28 cellular contexts compared by ENCODE assay signal in genomic region chr5:137400571-137400970, GRCh38.
"Had no signal": no experiment of that assay in that cellular context is flagged by ENCODE, and none has a peak within 500 bp of the region (broad histone marks: within the 10 kb centered on the region; RNA-seq: fewer than 3 reads in every experiment).

No MANE protein-coding gene starts in this region.

- H3K4me3 Mint-ChIP-seq: endodermal cell; mesothelial cell of epicardium; naive thymus-derived CD4-positive, alpha-beta T cell; nephron; neural progenitor cell; stimulated activated memory B cell treated with anti-CD40 and anti-IgM and Interleukin-4, amounts not matched to agents 10 μg/mL and 1 μg/mL and 100 μg/mL, for 72 hours; stimulated activated naive CD8-positive, alpha-beta T cell treated with anti-CD3 and anti-CD28 coated beads, Interleukin-15, Interleukin-2, amounts not matched to agents 100 ng/mL and 50 ng/mL, for 24 hours had no signal

- H3K9me3 Mint-ChIP-seq: endodermal cell; mesothelial cell of epicardium; naive thymus-derived CD4-positive, alpha-beta T cell; nephron; neural progenitor cell; stimulated activated memory B cell treated with anti-CD40 and anti-IgM and Interleukin-4, amounts not matched to agents 10 μg/mL and 1 μg/mL and 100 μg/mL, for 72 hours; stimulated activated naive CD8-positive, alpha-beta T cell treated with anti-CD3 and anti-CD28 coated beads, Interleukin-15, Interleukin-2, amounts not matched to agents 100 ng/mL and 50 ng/mL, for 24 hours had no signal

- H3K27me3 Mint-ChIP-seq: stimulated activated memory B cell treated with anti-CD40 and anti-IgM and Interleukin-4, amounts not matched to agents 10 μg/mL and 1 μg/mL and 100 μg/mL, for 72 hours had no signal

- H3K27ac ChIP-seq: epithelial cell of prostate, foreskin keratinocyte, gastroesophageal sphincter, heart right ventricle, left lung, neural progenitor cell, prostate gland, right atrium auricular region, sigmoid colon, skin epidermis, spleen, thoracic aorta, transverse colon, upper lobe of right lung, uterus had no signal

- H3K4me3 ChIP-seq: gastroesophageal sphincter, heart right ventricle, left lung, mucosa of descending colon, neural progenitor cell, prostate gland, right atrium auricular region, sigmoid colon, skin epidermis, spleen, thoracic aorta, transverse colon, upper lobe of right lung, uterus had no signal

- H3K9me3 ChIP-seq: gastroesophageal sphincter, heart right ventricle, left lung, mucosa of descending colon, prostate gland, right atrium auricular region, sigmoid colon, spleen, thoracic aorta, transverse colon, upper lobe of right lung, uterus had no signal

- DNase-seq: effector CD8-positive, alpha-beta T cell; endodermal cell; foreskin keratinocyte; glutamatergic neuron; heart right ventricle; hippocampal formation; left cardiac atrium; left lung; mesenchymal stem cell; mucosa of descending colon; naive thymus-derived CD4-positive, alpha-beta T cell; sigmoid colon; spleen; stimulated activated CD4-positive, alpha-beta T cell treated with anti-CD3 and anti-CD28 coated beads, Interleukin-4, amount 100 ng/mL, for 4 hours; transverse colon; upper lobe of right lung; uterus had no signal

- H3K36me3 ChIP-seq: gastroesophageal sphincter, heart right ventricle, left lung, neural progenitor cell, prostate gland, right atrium auricular region, sigmoid colon, spleen, thoracic aorta, transverse colon, upper lobe of right lung, uterus had no signal

- H3K27ac Mint-ChIP-seq: endodermal cell; mesothelial cell of epicardium; naive thymus-derived CD4-positive, alpha-beta T cell; nephron; neural progenitor cell; stimulated activated memory B cell treated with anti-CD40 and anti-IgM and Interleukin-4, amounts not matched to agents 10 μg/mL and 1 μg/mL and 100 μg/mL, for 72 hours; stimulated activated naive CD8-positive, alpha-beta T cell treated with anti-CD3 and anti-CD28 coated beads, Interleukin-15, Interleukin-2, amounts not matched to agents 100 ng/mL and 50 ng/mL, for 24 hours had no signal

- H3K4me2 ChIP-seq: neural progenitor cell had no signal

- H3K9ac ChIP-seq: neural progenitor cell had no signal

- H2AFZ ChIP-seq: neural progenitor cell had no signal

- H3K4me1 Mint-ChIP-seq: endodermal cell; naive thymus-derived CD4-positive, alpha-beta T cell; stimulated activated memory B cell treated with anti-CD40 and anti-IgM and Interleukin-4, amounts not matched to agents 10 μg/mL and 1 μg/mL and 100 μg/mL, for 72 hours had no signal

- H3K4me1 ChIP-seq: foreskin keratinocyte, gastroesophageal sphincter, heart right ventricle, left lung, neural progenitor cell, prostate gland, right atrium auricular region, spleen, transverse colon, upper lobe of right lung, uterus had no signal

- H3K27me3 ChIP-seq: left lung, neural progenitor cell, right atrium auricular region, sigmoid colon, spleen, transverse colon, upper lobe of right lung, uterus had no signal

- H3K36me3 Mint-ChIP-seq: mesothelial cell of epicardium; naive thymus-derived CD4-positive, alpha-beta T cell; neural progenitor cell; stimulated activated memory B cell treated with anti-CD40 and anti-IgM and Interleukin-4, amounts not matched to agents 10 μg/mL and 1 μg/mL and 100 μg/mL, for 72 hours had no signal
